ENCODE assay signal across 8 cellular contexts in the genomic region with DNA sequence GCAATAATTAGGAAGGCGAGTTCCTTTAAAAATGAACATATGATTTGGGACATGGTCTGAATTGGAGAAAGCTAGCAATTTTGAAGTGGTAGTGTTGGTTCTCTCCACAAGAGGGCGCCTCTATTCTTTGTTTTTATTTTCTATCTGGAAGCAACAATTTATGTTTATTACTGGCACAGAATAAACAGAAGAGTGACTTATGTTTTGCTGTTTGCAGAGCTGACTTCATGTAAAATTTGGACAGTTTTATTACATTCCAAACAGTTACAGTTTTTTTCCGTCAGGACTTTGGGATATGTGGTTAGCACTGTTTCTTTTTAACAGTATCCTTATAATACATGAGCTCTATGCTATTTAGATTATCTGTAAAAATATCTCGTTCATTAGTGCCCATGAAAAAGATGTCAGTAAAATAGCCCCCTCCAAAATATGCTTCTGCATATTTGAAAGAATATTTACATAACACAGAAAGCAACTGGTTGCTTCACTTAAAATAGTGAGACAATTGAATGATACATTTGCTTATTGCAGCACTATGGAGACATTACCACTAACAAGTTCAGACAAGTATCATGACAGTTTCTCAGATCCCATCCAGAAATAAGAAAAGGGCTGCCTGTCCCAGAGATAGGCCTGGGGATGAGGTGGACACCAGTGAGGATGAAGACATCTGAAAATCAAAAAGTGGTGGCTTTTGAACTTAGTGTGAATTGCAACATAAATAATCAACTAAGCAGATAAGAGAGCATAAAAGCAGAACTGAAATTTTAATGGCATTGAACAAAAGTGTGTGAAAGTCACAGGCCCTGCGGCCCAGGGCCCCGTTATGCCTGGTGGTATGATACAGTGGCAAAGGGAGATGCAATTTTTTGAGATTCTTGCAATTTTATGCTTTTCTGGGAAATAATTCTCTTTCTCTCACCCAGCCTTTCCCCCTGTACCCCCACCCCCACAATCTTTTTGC. TPM values are rescaled to one million over a fixed set of nuclear protein-coding genes. Genes with fewer than 3 reads are reported as not detected.
DNase-seq lines count a peak whose midpoint lies in the region; ATAC-seq and TF ChIP-seq lines count a peak whose summit lies in the region.

No MANE protein-coding gene starts in this region.

- POLR2A ChIA-PET in naive thymus-derived CD8-positive, alpha-beta T cell (lab: Charles Lee), result interaction anchor here (1.3 to 2.3 kb wide), 4 partner anchors 30 to 422 kb away, joined by 3 to 10 read pairs (median 6); a partner anchor contains a TSS

- no peak overlapping the region for H3K4me3 Mint-ChIP-seq in HFFc6
- H3K4me3 Mint-ChIP-seq in effector memory CD8-positive, alpha-beta T cell, result no peak overlapping the region
- H3K4me3 Mint-ChIP-seq in naive thymus-derived CD8-positive, alpha-beta T cell, result no peak overlapping the region

- ATAC-seq in effector memory CD8-positive, alpha-beta T cell (replicated peaks), result peak; percentile 48
- no peak for ATAC-seq in naive thymus-derived CD8-positive, alpha-beta T cell
- ATAC-seq in HG02852 (IDR thresholded peaks at IDR 0.05; ENCODE audit: unreplicated experiment) (no peak), GM18909 (IDR thresholded peaks at IDR 0.05; ENCODE audit: poor library complexity, unreplicated experiment) (no peak)

- peaks cover 8% of the 10 kb centered on the region for H3K27me3 Mint-ChIP-seq in HFFc6 (ENCODE audit: insufficient read depth)
- H3K27me3 Mint-ChIP-seq in effector memory CD8-positive, alpha-beta T cell, result peaks cover 0 to 23% of the 10 kb centered on the region in 2 donors
- peaks cover 0 to 6% (median 2%) of the 10 kb centered on the region in 5 donors for H3K27me3 Mint-ChIP-seq in naive thymus-derived CD8-positive, alpha-beta T cell

- DNase-seq in activated gamma-delta T cell treated with Interleukin-2 at 50 U/mL for 16 hours (peak; percentile 37), activated gamma-delta T cell (lab: John Stamatoyannopoulos, UW) (no peak), HFFc6 (peak; percentile 40), RPMI7951 (ENCODE audit: low read depth) (peak; percentile 17)
- DNase-seq in effector memory CD8-positive, alpha-beta T cell, result peak; percentile 46 to 50 (median 47)
- peak in 6 of 10 donors; percentile 8 to 53 (median 40) for DNase-seq in naive thymus-derived CD8-positive, alpha-beta T cell

- TF ChIP-seq CTCF in HFFc6 (IDR thresholded peaks at IDR 0.05), result peak; percentile 96

- H3K9me3 Mint-ChIP-seq in HFFc6, result no peaks in the 10 kb centered on the region
- H3K9me3 Mint-ChIP-seq in effector memory CD8-positive, alpha-beta T cell, result no peaks in the 10 kb centered on the region
- H3K9me3 Mint-ChIP-seq in naive thymus-derived CD8-positive, alpha-beta T cell, result no peaks in the 10 kb centered on the region

- H3K36me3 Mint-ChIP-seq in HFFc6 (ENCODE audit: low read depth), result no peaks in the 10 kb centered on the region
- H3K36me3 Mint-ChIP-seq in effector memory CD8-positive, alpha-beta T cell (ENCODE audit: insufficient read depth), result peaks cover 2% of the 10 kb centered on the region
- H3K36me3 Mint-ChIP-seq in naive thymus-derived CD8-positive, alpha-beta T cell, result no peaks in the 10 kb centered on the region

- H3K4me1 Mint-ChIP-seq in HFFc6 (ENCODE audit: low read depth), result peaks cover 12% of the 10 kb centered on the region
- peaks cover 4 to 11% of the 10 kb centered on the region in 2 donors for H3K4me1 Mint-ChIP-seq in effector memory CD8-positive, alpha-beta T cell (ENCODE audit: low read depth in 2 of 2)
- H3K4me1 Mint-ChIP-seq in naive thymus-derived CD8-positive, alpha-beta T cell, result peaks cover 0 to 6% (median 2%) of the 10 kb centered on the region in 4 donors

- H3K27ac Mint-ChIP-seq in HFFc6, result no peak overlapping the region
- H3K27ac Mint-ChIP-seq in effector memory CD8-positive, alpha-beta T cell, result no peak overlapping the region
- no peak overlapping the region for H3K27ac Mint-ChIP-seq in naive thymus-derived CD8-positive, alpha-beta T cell

RNA-seq across cellular contexts. Expression of a gene that starts 32.3 kb away (rescaled TPM):
- total RNA-seq in HFFc6 (2021; fragmentation: NEBNext Ultra II Directional; extraction: Animal tissue kit (Norgen Biotek cat#: 25700)), result not detected
- not detected in 2 replicates for total RNA-seq in RPMI7951 (2014; rRNA removed; shearing (Covaris generic))
- total RNA-seq in naive thymus-derived CD8-positive, alpha-beta T cell, result 1 to 10 TPM; 4.6 to 5.0 TPM
- 1 to 10 TPM; 1.3 to 3.5 (median 1.9) TPM for polyA plus RNA-seq in naive thymus-derived CD8-positive, alpha-beta T cell

RNA-seq across cellular contexts. Expression of a gene that starts 34.6 kb away (rescaled TPM):
- total RNA-seq in HFFc6 (2021; fragmentation: NEBNext Ultra II Directional; extraction: Animal tissue kit (Norgen Biotek cat#: 25700)), result 10 to 100 TPM; 31.3 to 37.1 (median 33.9) TPM
- total RNA-seq in RPMI7951 (2014; rRNA removed; shearing (Covaris generic)), result 70.3 and 84.6 TPM in 2 replicates
- 10 to 100 TPM; 45.5 to 55.2 TPM for total RNA-seq in naive thymus-derived CD8-positive, alpha-beta T cell
- 10 to 100 TPM; 37.4 to 44.3 (median 38.7) TPM for polyA plus RNA-seq in naive thymus-derived CD8-positive, alpha-beta T cell
